In the genomic region with DNA sequence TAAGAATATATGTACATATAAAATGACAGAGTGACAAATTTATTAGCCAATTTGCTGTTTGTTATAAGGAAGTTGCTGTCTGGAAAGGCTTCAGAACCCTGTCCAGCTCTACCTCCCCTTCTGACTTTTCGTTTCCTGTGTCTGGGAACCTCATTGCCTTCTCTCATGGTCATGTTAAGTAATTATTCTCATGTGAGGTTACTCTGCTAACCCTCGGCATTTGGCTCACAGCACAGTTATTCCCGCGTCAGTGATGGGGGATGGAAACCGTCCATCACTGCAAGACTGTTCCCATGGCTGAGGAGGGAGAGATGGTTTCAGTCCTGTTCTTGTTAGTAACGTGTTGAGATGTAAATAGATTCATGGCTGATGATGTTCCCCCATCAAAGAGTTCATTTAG, we compare ENCODE assay signal across 16 cellular contexts. TPM values are rescaled to one million over a fixed set of nuclear protein-coding genes. Genes with fewer than 3 reads are reported as not detected.
A peak's percentile ranks its signal among the peaks of the same experiment; 100 is the strongest.
DNase-seq lines count a peak whose midpoint lies in the region; ATAC-seq, FAIRE-seq and TF ChIP-seq lines count a peak whose summit lies in the region.
"Had no signal": no experiment of that assay in that cellular context is flagged by ENCODE, and none has a peak within 500 bp of the region (broad histone marks: within the 10 kb centered on the region; RNA-seq: fewer than 3 reads in every experiment).

No MANE protein-coding gene starts in this region.

- intact Hi-C loops in sigmoid colon (cut with DNase I) = no loop called here

- no peak for FAIRE-seq in keratinocyte (lab: Jason Lieb, UNC)
- FAIRE-seq: GM19239, H54 had no signal

- no peak overlapping the region for H3K9ac ChIP-seq in keratinocyte (ENCODE audit: control insufficient read depth, extremely low read depth, insufficient read depth, low read length)

- no peak for TF ChIP-seq EP300 in sigmoid colon (IDR thresholded peaks at IDR 0.05)

- peak; percentile 52 for ATAC-seq in GM21360 (IDR thresholded peaks at IDR 0.05; ENCODE audit: unreplicated experiment)

- H3K36me3 ChIP-seq in brain microvascular endothelial cell (replicated peaks) (peaks cover 4% of the 10 kb centered on the region), keratinocyte (ENCODE audit: control insufficient read depth in 2 of 2, extremely low read depth in 1 of 2, insufficient read depth in 2 of 2, low read length in 2 of 2) (peaks cover 0 to 4% of the 10 kb centered on the region in 2 experiments), sigmoid colon (no peaks in the 10 kb centered on the region)
- H3K36me3 ChIP-seq: colonic mucosa had no signal

- no peak overlapping the region for H3K4me2 ChIP-seq in keratinocyte (ENCODE audit: control insufficient read depth, extremely low read depth, insufficient read depth, low read depth, low read length)

- no peak overlapping the region for H3K4me3 ChIP-seq in brain microvascular endothelial cell (ENCODE audit: low read depth, low read length)
- no peak overlapping the region for H3K4me3 ChIP-seq in keratinocyte (ENCODE audit: control insufficient read depth in 2 of 3, extremely low read depth in 1 of 3, insufficient read depth in 2 of 3, low read depth in 1 of 3, low read length in 3 of 3)
- no peak overlapping the region for H3K4me3 ChIP-seq in sigmoid colon
- H3K4me3 ChIP-seq: colonic mucosa had no signal

- in situ Hi-C loops in brain microvascular endothelial cell (cut with HindIII; ENCODE audit: low pct_ligation_motif_present, low sequenced_read_pairs) = no loop called here

- H4K20me1 ChIP-seq in keratinocyte (ENCODE audit: control insufficient read depth, extremely low read depth, insufficient read depth, low read length) = no peaks in the 10 kb centered on the region

- WGBS in sigmoid colon, 2 donors = 56 to 76% methylated on average over 6 of the region's 6 CpGs

- TF ChIP-seq CTCF in brain microvascular endothelial cell (IDR thresholded peaks at IDR 0.05; ENCODE audit: low read depth, low read length, missing control alignments) (no peak), keratinocyte (optimal IDR thresholded peaks at IDR 0.05 in 1 of 3, IDR thresholded peaks at IDR 0.05 in 1 of 3, conservative IDR thresholded peaks at IDR 0.05 in 1 of 3; ENCODE audit: extremely low read depth in 1 of 3, insufficient read depth in 2 of 3, low read length in 3 of 3) (no peak), sigmoid colon (IDR thresholded peaks at IDR 0.05) (no peak)

- peaks cover 11% of the 10 kb centered on the region for H3K4me1 ChIP-seq in keratinocyte (ENCODE audit: control insufficient read depth, extremely low read depth, insufficient read depth, low read length)
- no peaks in the 10 kb centered on the region for H3K4me1 ChIP-seq in sigmoid colon
- H3K4me1 ChIP-seq: colonic mucosa had no signal

- no peaks in the 10 kb centered on the region for H3K9me1 ChIP-seq in keratinocyte (ENCODE audit: control insufficient read depth, extremely low read depth, insufficient read depth, low read length)

- DNase-seq in brain microvascular endothelial cell (peak; percentile 92), keratinocyte (ENCODE audit: low read depth, low spot score) (no peak), stromal cell of bone marrow (ENCODE audit: low read depth) (peak; percentile 41), activated T-cell treated with anti-CD3 and anti-CD28 coated beads for 4 hours (no peak), SIG-M5 (lab: John Stamatoyannopoulos, UW) (no peak), DMS79 (lab: John Stamatoyannopoulos, UW) (no peak), sigmoid colon (no peak)
- DNase-seq: activated CD4-positive, alpha-beta memory T cell treated with anti-CD3 and anti-CD28 coated beads for 36 hours; activated effector memory CD4-positive, alpha-beta T cell treated with Interleukin-2 at 50 U/mL for 16 hours; colonic mucosa; mesendoderm; NCI-H1930 had no signal

- H3K79me2 ChIP-seq in keratinocyte (ENCODE audit: control insufficient read depth, insufficient read depth, low read length) = no peaks in the 10 kb centered on the region

- H3K27me3 ChIP-seq in brain microvascular endothelial cell (replicated peaks) (no peaks in the 10 kb centered on the region), keratinocyte (ENCODE audit: control insufficient read depth, extremely low read depth, insufficient read depth, low read length) (no peaks in the 10 kb centered on the region), sigmoid colon (no peaks in the 10 kb centered on the region)
- H3K27me3 ChIP-seq: colonic mucosa had no signal

- no peak for TF ChIP-seq POLR2A in sigmoid colon (IDR thresholded peaks at IDR 0.05)

- H2AFZ ChIP-seq in keratinocyte (ENCODE audit: control insufficient read depth, low read length) = peak overlapping the region; percentile 45

- dilution Hi-C loops in keratinocyte (cut with MboI; ENCODE audit: extremely low pct_ligation_motif_present, low sequenced_read_pairs) = no loop called here

- H3K27ac ChIP-seq in brain microvascular endothelial cell = peak overlapping the region; percentile 97
- no peak overlapping the region for H3K27ac ChIP-seq in keratinocyte (ENCODE audit: control insufficient read depth, insufficient read depth, low read length)
- H3K27ac ChIP-seq in sigmoid colon = no peak overlapping the region
- H3K27ac ChIP-seq: colonic mucosa had no signal

- H3K9me3 ChIP-seq in keratinocyte (ENCODE audit: control insufficient read depth, low read depth, low read length) (no peaks in the 10 kb centered on the region), sigmoid colon (no peaks in the 10 kb centered on the region)
- H3K9me3 ChIP-seq: colonic mucosa had no signal

RNA-seq across cellular contexts. Expression of gene EDNRA, which starts 11.9 kb away (rescaled TPM):
- polyA plus RNA-seq in keratinocyte = 5.5 to 7.8 TPM (median 6.1 TPM) in 3 replicates
- 0.20 TPM for polyA plus RNA-seq in keratinocyte (2011; ENCODE audit: low read depth)
- polyA plus RNA-seq in keratinocyte (2011; cell fraction: cytosol; rRNA removed) = 1.9 and 3.3 TPM in 2 replicates
- 8.6 and 8.9 TPM in 2 replicates for polyA plus RNA-seq in keratinocyte (2011; cell fraction: nucleus; rRNA removed)
- polyA plus RNA-seq in keratinocyte (2012; ENCODE audit: low replicate concordance) = 0.35 and 3.4 TPM in 2 replicates
- polyA minus RNA-seq in keratinocyte = 4.2 to 13.2 TPM (median 5.1 TPM) in 3 replicates
- polyA minus RNA-seq in keratinocyte (2011; cell fraction: cytosol; rRNA and poly(A)+ RNA removed) = 3.5 TPM
- 9.5 and 15.4 TPM in 2 replicates for polyA minus RNA-seq in keratinocyte (2011; cell fraction: nucleus; rRNA and poly(A)+ RNA removed)
- 10 to 100 TPM in 1 of 4 donors, 1 to 10 TPM in 3; 2.1 to 10.5 (median 7.4) TPM for total RNA-seq in sigmoid colon
- polyA plus RNA-seq in sigmoid colon = 1 to 10 TPM in 1 of 3 donors, under 1 TPM in 1, not detected in 1; 0.23 to 1.4 TPM
- total RNA-seq: activated CD4-positive, alpha-beta memory T cell treated with anti-CD3 and anti-CD28 coated beads for 36 hours had no signal
- polyA plus RNA-seq: IgD-negative memory B cell had no signal

Comparison
In these comparisons a context has a peak if more than half of its experiments do, and no peak if none do; other contexts are left out.
1. DNase-seq: peak in brain microvascular endothelial cell (single experiment) and stromal cell of bone marrow (single experiment); none in keratinocyte (single experiment), activated T-cell treated with anti-CD3 and anti-CD28 coated beads for 4 hours (single experiment), SIG-M5 (single experiment), DMS79 (single experiment) and sigmoid colon (single experiment).